Comparison of ENCODE assay signal across 7 cellular contexts in genomic region chr13:99409461-99410083, GRCh38.
DNase-seq lines count a peak whose midpoint lies in the region; ATAC-seq and TF ChIP-seq lines count a peak whose summit lies in the region.
"Not testable (repeated sequence)": the region's sequence is repeated elsewhere in the genome, so short reads cannot be mapped to it uniquely, and the experiment has no call there.

No MANE protein-coding gene starts in this region.

- peaks cover 44% of the 10 kb centered on the region for H3K4me1 Mint-ChIP-seq in CD4-positive, alpha-beta T cell (ENCODE audit: low read depth)
- H3K4me1 Mint-ChIP-seq in T-cell, result peaks cover 17 to 37% (median 27%) of the 10 kb centered on the region in 3 donors
- peaks cover 34% of the 10 kb centered on the region for H3K4me1 Mint-ChIP-seq in activated T-cell treated with anti-CD3 and anti-CD28 coated beads, Interleukin-2, amount 50 U/mL, for 24 hours (ENCODE audit: low read depth)
- peaks cover 31% of the 10 kb centered on the region for H3K4me1 Mint-ChIP-seq in activated naive CD8-positive, alpha-beta T cell (ENCODE audit: low read depth)
- H3K4me1 Mint-ChIP-seq in dendritic cell treated with granulocyte-macrophage colony-stimulating factor and Interleukin-4, amounts not matched to agents 40 ng/mL and 50 ng/mL, for 4 days (ENCODE audit: low read depth), result peaks cover 59% of the 10 kb centered on the region
- H3K4me1 Mint-ChIP-seq in stimulated activated naive CD8-positive, alpha-beta T cell treated with anti-CD3 and anti-CD28 coated beads, Interleukin-15, amount 100 ng/mL, for 72 hours, result peaks cover 47% of the 10 kb centered on the region

- not testable (repeated sequence) for H3K9me3 Mint-ChIP-seq in CD4-positive, alpha-beta T cell; T-cell; activated T-cell treated with anti-CD3 and anti-CD28 coated beads, Interleukin-2, amount 50 U/mL, for 24 hours; activated naive CD8-positive, alpha-beta T cell (ENCODE audit: low read depth); dendritic cell treated with granulocyte-macrophage colony-stimulating factor and Interleukin-4, amounts not matched to agents 40 ng/mL and 50 ng/mL, for 4 days
- H3K9me3 Mint-ChIP-seq in stimulated activated naive CD8-positive, alpha-beta T cell treated with anti-CD3 and anti-CD28 coated beads, Interleukin-15, amount 100 ng/mL, for 72 hours, result peaks cover 6 to 14% of the 10 kb centered on the region in 2 donors

- H3K9me3 ChIP-seq in CD4-positive, alpha-beta T cell (ENCODE audit: control insufficient read depth, low read length), result not testable (repeated sequence)

- H3K36me3 Mint-ChIP-seq in CD4-positive, alpha-beta T cell (ENCODE audit: low read depth), result peaks cover 26% of the 10 kb centered on the region
- H3K36me3 Mint-ChIP-seq in T-cell; activated naive CD8-positive, alpha-beta T cell; dendritic cell treated with granulocyte-macrophage colony-stimulating factor and Interleukin-4, amounts not matched to agents 40 ng/mL and 50 ng/mL, for 4 days (ENCODE audit: low read depth): not testable (repeated sequence)
- H3K36me3 Mint-ChIP-seq in activated T-cell treated with anti-CD3 and anti-CD28 coated beads, Interleukin-2, amount 50 U/mL, for 24 hours (ENCODE audit: low read depth), result peaks cover 15% of the 10 kb centered on the region

- ATAC-seq in CD4-positive, alpha-beta T cell (ENCODE audit: poor library complexity); T-cell (replicated peaks in 1 of 4): not testable (repeated sequence)
- ATAC-seq in stimulated activated naive CD8-positive, alpha-beta T cell treated with anti-CD3 and anti-CD28 coated beads, Interleukin-15, amount 100 ng/mL, for 72 hours, result peak; percentile 57

- POLR2A ChIA-PET in CD4-positive, alpha-beta T cell (lab: Charles Lee), result interaction anchor here (1.0 to 1.7 kb wide), 2 partner anchors 9 to 10 kb away, joined by 3 to 4 read pairs; no protein-coding TSS in a partner anchor
- POLR2A ChIA-PET in T-cell (lab: Charles Lee), result interaction anchor here in 1 of 2 donors (0.6 kb wide), 2 partner anchors 112 to 202 kb away, joined by 4 to 7 read pairs; no protein-coding TSS in a partner anchor

- TF ChIP-seq CTCF in CD4-positive, alpha-beta T cell (IDR thresholded peaks at IDR 0.05), result not testable (repeated sequence)

- H3K27ac ChIP-seq in CD4-positive, alpha-beta T cell (ENCODE audit: low read depth, low read length), result not testable (repeated sequence)

- H3K27ac Mint-ChIP-seq in CD4-positive, alpha-beta T cell, result peak overlapping the region; percentile 65
- H3K27ac Mint-ChIP-seq in T-cell, result peak overlapping the region; percentile 30 to 58
- H3K27ac Mint-ChIP-seq in activated T-cell treated with anti-CD3 and anti-CD28 coated beads, Interleukin-2, amount 50 U/mL, for 24 hours, result peak overlapping the region; percentile 47
- peak overlapping the region; percentile 55 for H3K27ac Mint-ChIP-seq in activated naive CD8-positive, alpha-beta T cell
- peak overlapping the region; percentile 94 for H3K27ac Mint-ChIP-seq in dendritic cell treated with granulocyte-macrophage colony-stimulating factor and Interleukin-4, amounts not matched to agents 40 ng/mL and 50 ng/mL, for 4 days
- H3K27ac Mint-ChIP-seq in stimulated activated naive CD8-positive, alpha-beta T cell treated with anti-CD3 and anti-CD28 coated beads, Interleukin-15, amount 100 ng/mL, for 72 hours, result not testable (repeated sequence)

- intact Hi-C loops in CD4-positive, alpha-beta T cell (cut with DNase I, micrococcal nuclease), result loop anchor here in 1 of 2 experiments (2.0 kb wide), 1 partner anchor 15 kb away; no protein-coding TSS in a partner anchor
- intact Hi-C loops in dendritic cell treated with granulocyte-macrophage colony-stimulating factor and Interleukin-4, amounts not matched to agents 40 ng/mL and 50 ng/mL, for 4 days (cut with micrococcal nuclease); posterior vena cava (cut with DNase I): not testable (repeated sequence)

- DNase-seq in CD4-positive, alpha-beta T cell; T-cell; activated T-cell treated with anti-CD3 and anti-CD28 coated beads, Interleukin-2, amount 50 U/mL, for 24 hours; stimulated activated naive CD8-positive, alpha-beta T cell treated with anti-CD3 and anti-CD28 coated beads, Interleukin-15, amount 100 ng/mL, for 72 hours: not testable (repeated sequence)
- peak; percentile 37 for DNase-seq in posterior vena cava (ENCODE audit: low spot score)

- H3K4me3 Mint-ChIP-seq in CD4-positive, alpha-beta T cell; T-cell; activated T-cell treated with anti-CD3 and anti-CD28 coated beads, Interleukin-2, amount 50 U/mL, for 24 hours; activated naive CD8-positive, alpha-beta T cell; dendritic cell treated with granulocyte-macrophage colony-stimulating factor and Interleukin-4, amounts not matched to agents 40 ng/mL and 50 ng/mL, for 4 days: not testable (repeated sequence)
- H3K4me3 Mint-ChIP-seq in stimulated activated naive CD8-positive, alpha-beta T cell treated with anti-CD3 and anti-CD28 coated beads, Interleukin-15, amount 100 ng/mL, for 72 hours, result peak overlapping the region; percentile 23 to 49

- H3K27me3 Mint-ChIP-seq in CD4-positive, alpha-beta T cell; T-cell; activated T-cell treated with anti-CD3 and anti-CD28 coated beads, Interleukin-2, amount 50 U/mL, for 24 hours; activated naive CD8-positive, alpha-beta T cell; dendritic cell treated with granulocyte-macrophage colony-stimulating factor and Interleukin-4, amounts not matched to agents 40 ng/mL and 50 ng/mL, for 4 days; stimulated activated naive CD8-positive, alpha-beta T cell treated with anti-CD3 and anti-CD28 coated beads, Interleukin-15, amount 100 ng/mL, for 72 hours: not testable (repeated sequence)

- not testable (repeated sequence) for H3K27me3 ChIP-seq in CD4-positive, alpha-beta T cell (ENCODE audit: control insufficient read depth, insufficient read depth, low read length)

- CTCF ChIA-PET in CD4-positive, alpha-beta T cell (lab: Charles Lee), result interaction anchor here (1.3 to 1.6 kb wide), 2 partner anchors 26 to 233 kb away, joined by 3 to 4 read pairs; no protein-coding TSS in a partner anchor
- CTCF ChIA-PET in T-cell (lab: Charles Lee), result interaction anchor here (0.7 to 1.0 kb wide), 2 partner anchors 11 kb away, joined by 3 to 6 read pairs; no protein-coding TSS in a partner anchor
